In the genomic region with DNA sequence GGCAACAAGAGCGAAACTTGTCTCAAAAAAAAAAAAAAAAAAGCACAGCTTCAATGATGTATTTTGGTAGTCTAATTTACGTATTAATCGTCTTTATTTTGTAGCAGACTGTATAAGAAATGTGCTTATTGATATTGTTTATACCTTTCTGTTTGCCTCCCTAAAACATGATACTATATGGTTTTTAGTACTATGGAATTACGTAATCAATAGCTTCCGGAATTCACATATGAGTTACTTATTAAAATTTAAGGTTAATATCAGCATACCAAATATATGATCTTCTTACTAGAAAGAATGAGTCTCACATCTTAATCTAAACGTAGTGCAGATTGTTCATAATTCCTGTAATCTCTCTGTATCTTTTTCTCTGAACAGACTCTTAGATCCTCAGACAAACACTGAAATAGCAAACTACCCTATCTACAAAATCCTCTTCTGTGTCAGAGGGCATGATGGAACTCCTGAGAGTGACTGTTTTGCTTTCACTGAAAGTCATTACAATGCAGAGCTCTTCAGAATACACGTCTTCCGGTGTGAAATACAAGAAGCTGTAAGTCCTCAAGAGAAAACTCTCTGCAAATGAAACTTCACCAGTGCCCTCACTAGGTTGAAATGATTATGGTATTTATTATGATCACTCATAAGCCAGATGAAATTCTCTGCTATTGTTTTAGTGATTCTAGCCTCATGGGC, we compare ENCODE assay signal across 10 cellular contexts. TPM values are rescaled to one million over a fixed set of nuclear protein-coding genes. Genes with fewer than 3 reads are reported as not detected.
DNase-seq lines count a peak whose midpoint lies in the region; ATAC-seq and TF ChIP-seq lines count a peak whose summit lies in the region.
"Had no signal": no experiment of that assay in that cellular context is flagged by ENCODE, and none has a peak within 500 bp of the region (broad histone marks: within the 10 kb centered on the region; RNA-seq: fewer than 3 reads in every experiment).

No MANE protein-coding gene starts in this region.

- H3K27me3 ChIP-seq in smooth muscle cell (ENCODE audit: low read depth) (no peaks in the 10 kb centered on the region), GM23248 (replicated peaks; ENCODE audit: insufficient read depth) (no peaks in the 10 kb centered on the region)

- in situ Hi-C loops in SK-MEL-5 (cut with HindIII; ENCODE audit: low pct_unique_long_range_greater_than_20kb, low sequenced_read_pairs) (no loop called here), GM23248 (cut with MboI) (no loop called here)

- H3K36me3 Mint-ChIP-seq in activated naive CD4-positive, alpha-beta T cell treated with anti-CD3 and anti-CD28 coated beads, Interleukin-2, amount 10 ng/mL, durations not matched to agents 7 days and 5 days: peaks cover 15% of the 10 kb centered on the region

- H3K36me3 ChIP-seq in smooth muscle cell (ENCODE audit: low read depth) (peaks cover 15% of the 10 kb centered on the region), GM23248 (ENCODE audit: low read depth) (peaks cover 45% of the 10 kb centered on the region)

- peaks cover 9% of the 10 kb centered on the region for H4K20me1 ChIP-seq in smooth muscle cell (ENCODE audit: low read depth)
- H4K20me1 ChIP-seq in GM23248 (ENCODE audit: insufficient read depth): no peaks in the 10 kb centered on the region

- no peaks in the 10 kb centered on the region for H3K27me3 Mint-ChIP-seq in activated naive CD4-positive, alpha-beta T cell treated with anti-CD3 and anti-CD28 coated beads, Interleukin-2, amount 10 ng/mL, durations not matched to agents 7 days and 5 days
- H3K27me3 Mint-ChIP-seq: activated CD4-positive, alpha-beta T cell treated with anti-CD3 and anti-CD28 coated beads, Interleukin-2, amount 10 ng/mL, durations not matched to agents 24 days and 14 days had no signal

- H3K9me3 Mint-ChIP-seq in activated naive CD4-positive, alpha-beta T cell treated with anti-CD3 and anti-CD28 coated beads, Interleukin-2, amount 10 ng/mL, durations not matched to agents 7 days and 5 days: no peaks in the 10 kb centered on the region
- H3K9me3 Mint-ChIP-seq: activated CD4-positive, alpha-beta T cell treated with anti-CD3 and anti-CD28 coated beads, Interleukin-2, amount 10 ng/mL, durations not matched to agents 24 days and 14 days had no signal

- peak overlapping the region; percentile 1 for H3K27ac ChIP-seq in smooth muscle cell (ENCODE audit: low read depth)
- H3K27ac ChIP-seq in GM23248: no peak overlapping the region
- H3K27ac ChIP-seq: coronary artery had no signal

- H3K4me1 ChIP-seq in smooth muscle cell (ENCODE audit: low read depth) (no peaks in the 10 kb centered on the region), GM23248 (ENCODE audit: insufficient read depth) (peaks cover 5% of the 10 kb centered on the region)

- H3F3A ChIP-seq in smooth muscle cell (ENCODE audit: low read depth) (peaks cover 10% of the 10 kb centered on the region), GM23248 (ENCODE audit: insufficient read depth) (peaks cover 25% of the 10 kb centered on the region)

- 94% methylated on average over 8 of the region's 8 CpGs for WGBS in smooth muscle cell (ENCODE audit: low lambda C conversion rate)
- 92 to 97% methylated on average over 8 of the region's 8 CpGs for WGBS in GM23248 (ENCODE audit: low coverage in 1 of 2, low lambda C conversion rate in 2 of 2, missing lambda C conversion rate in 2 of 2), 2 experiments

- H3K9me2 ChIP-seq in GM23248 (ENCODE audit: insufficient read depth): no peaks in the 10 kb centered on the region

- no peak overlapping the region for H3K4me3 Mint-ChIP-seq in activated naive CD4-positive, alpha-beta T cell treated with anti-CD3 and anti-CD28 coated beads, Interleukin-2, amount 10 ng/mL, durations not matched to agents 7 days and 5 days
- H3K4me3 Mint-ChIP-seq: activated CD4-positive, alpha-beta T cell treated with anti-CD3 and anti-CD28 coated beads, Interleukin-2, amount 10 ng/mL, durations not matched to agents 24 days and 14 days had no signal

- H2AFZ ChIP-seq in smooth muscle cell (ENCODE audit: low read depth): no peak overlapping the region
- H2AFZ ChIP-seq in GM23248: no peak overlapping the region

- peak; percentile 68 for ATAC-seq in HG02623 (IDR thresholded peaks at IDR 0.05; ENCODE audit: unreplicated experiment)
- no peak for ATAC-seq in HG02588 (IDR thresholded peaks at IDR 0.05; ENCODE audit: unreplicated experiment)

- no peak for TF ChIP-seq CTCF in smooth muscle cell (IDR thresholded peaks at IDR 0.05; ENCODE audit: borderline replicate concordance, insufficient read depth, poor library complexity, severe bottlenecking)

- DNase-seq in activated naive CD4-positive, alpha-beta T cell treated with anti-CD3 and anti-CD28 coated beads, Interleukin-2, amount 10 ng/mL, durations not matched to agents 7 days and 5 days: no peak
- DNase-seq in activated naive CD4-positive, alpha-beta T cell (lab: John Stamatoyannopoulos, UW): no peak
- DNase-seq in SK-MEL-5 (ENCODE audit: low read depth, low spot score) (peak; percentile 72), smooth muscle cell (lab: John Stamatoyannopoulos, UW; ENCODE audit: unreplicated experiment) (no peak), HuH-7 (ENCODE audit: low spot score) (no peak), GM23248 (no peak)
- DNase-seq: activated CD4-positive, alpha-beta T cell treated with anti-CD3 and anti-CD28 coated beads, Interleukin-2, amount 10 ng/mL, durations not matched to agents 24 days and 14 days had no signal

- H3K9me3 ChIP-seq in smooth muscle cell (replicated peaks; ENCODE audit: low read depth) (no peaks in the 10 kb centered on the region), GM23248 (ENCODE audit: low read depth) (no peaks in the 10 kb centered on the region)

- no peak overlapping the region for H3K9ac ChIP-seq in smooth muscle cell (ENCODE audit: low read depth)
- no peak overlapping the region for H3K9ac ChIP-seq in GM23248

- no peak overlapping the region for H3K4me2 ChIP-seq in smooth muscle cell
- H3K4me2 ChIP-seq in GM23248 (ENCODE audit: unreplicated experiment): no peak overlapping the region

- CTCF ChIA-PET in activated naive CD4-positive, alpha-beta T cell treated with anti-CD3 and anti-CD28 coated beads, Interleukin-2, amount 10 ng/mL, durations not matched to agents 7 days and 5 days (lab: Charles Lee): interaction anchor here (0.7 to 1.6 kb wide), 3 partner anchors 86 to 1431 kb away, joined by 3 to 4 read pairs (median 4); no protein-coding TSS in a partner anchor

- H3K79me2 ChIP-seq in smooth muscle cell (ENCODE audit: low read depth) (peaks cover 9% of the 10 kb centered on the region), GM23248 (ENCODE audit: insufficient read depth) (no peaks in the 10 kb centered on the region)

- peak overlapping the region; percentile 66 for H3K27ac Mint-ChIP-seq in activated naive CD4-positive, alpha-beta T cell treated with anti-CD3 and anti-CD28 coated beads, Interleukin-2, amount 10 ng/mL, durations not matched to agents 7 days and 5 days
- H3K27ac Mint-ChIP-seq: activated CD4-positive, alpha-beta T cell treated with anti-CD3 and anti-CD28 coated beads, Interleukin-2, amount 10 ng/mL, durations not matched to agents 24 days and 14 days had no signal

- peaks cover 4% of the 10 kb centered on the region for H3K4me1 Mint-ChIP-seq in activated naive CD4-positive, alpha-beta T cell treated with anti-CD3 and anti-CD28 coated beads, Interleukin-2, amount 10 ng/mL, durations not matched to agents 7 days and 5 days

- no peak overlapping the region for H3K4me3 ChIP-seq in smooth muscle cell
- no peak overlapping the region for H3K4me3 ChIP-seq in GM23248
- H3K4me3 ChIP-seq: coronary artery had no signal

RNA-seq across cellular contexts. Expression of gene GPR21, which starts 44.4 kb away (rescaled TPM):
- 0.24 and 0.32 TPM in 2 replicates for total RNA-seq in SK-MEL-5 (2014; rRNA removed; shearing (Covaris generic))
- not detected in 2 replicates for polyA plus RNA-seq in SK-MEL-5 (2015; cell fraction: cytosol; rRNA removed)
- polyA plus RNA-seq in SK-MEL-5 (2015; cell fraction: nucleus; rRNA removed): not detected in 2 replicates
- 1.4 and 2.0 TPM in 2 replicates for total RNA-seq in smooth muscle cell
- not detected in 2 replicates for polyA plus RNA-seq in smooth muscle cell
- 0.65 TPM in 1 of 2 replicates, not detected in the other for total RNA-seq in GM23248 (2014; rRNA removed; shearing (Covaris generic))
- polyA plus RNA-seq in GM23248 (2016; fragmentation: Nextera tagmentation; extraction: Ambion mirVana): not detected in 2 replicates

RNA-seq across cellular contexts. Expression of gene RABGAP1, which starts 48.2 kb away (rescaled TPM):
- 18.3 and 27.5 TPM in 2 replicates for total RNA-seq in SK-MEL-5 (2014; rRNA removed; shearing (Covaris generic))
- polyA plus RNA-seq in SK-MEL-5 (2015; cell fraction: cytosol; rRNA removed): 16.7 and 19.8 TPM in 2 replicates
- 38.2 and 54.0 TPM in 2 replicates for polyA plus RNA-seq in SK-MEL-5 (2015; cell fraction: nucleus; rRNA removed)
- 31.8 and 35.3 TPM in 2 replicates for total RNA-seq in smooth muscle cell
- 13.5 and 17.6 TPM in 2 replicates for polyA plus RNA-seq in smooth muscle cell
- total RNA-seq in GM23248 (2014; rRNA removed; shearing (Covaris generic)): 16.0 and 23.9 TPM in 2 replicates
- polyA plus RNA-seq in GM23248 (2016; fragmentation: Nextera tagmentation; extraction: Ambion mirVana): 6.7 and 8.0 TPM in 2 replicates

RNA-seq across cellular contexts. Expression of gene ZBTB26, which starts 57.8 kb away (rescaled TPM):
- total RNA-seq in SK-MEL-5 (2014; rRNA removed; shearing (Covaris generic)): 4.6 and 5.0 TPM in 2 replicates
- polyA plus RNA-seq in SK-MEL-5 (2015; cell fraction: cytosol; rRNA removed): 4.0 and 7.4 TPM in 2 replicates
- 42.3 and 45.1 TPM in 2 replicates for polyA plus RNA-seq in SK-MEL-5 (2015; cell fraction: nucleus; rRNA removed)
- 4.0 and 5.3 TPM in 2 replicates for total RNA-seq in smooth muscle cell
- polyA plus RNA-seq in smooth muscle cell (0.74 and 1.5 TPM in 2 replicates), GM23248 (2016; fragmentation: Nextera tagmentation; extraction: Ambion mirVana) (1.8 and 2.0 TPM in 2 replicates)
- total RNA-seq in GM23248 (2014; rRNA removed; shearing (Covaris generic)): 2.3 and 5.2 TPM in 2 replicates
